In genomic region chr13:114008964-114009589, GRCh38 we compare ENCODE assay signal across 14 cellular contexts. TPM values are rescaled to one million over a fixed set of nuclear protein-coding genes. Genes with fewer than 3 reads are reported as not detected.
"Had no signal": no experiment of that assay in that cellular context is flagged by ENCODE, and none has a peak within 500 bp of the region (broad histone marks: within the 10 kb centered on the region; RNA-seq: fewer than 3 reads in every experiment).

No MANE protein-coding gene starts in this region.

- H3K4me1 Mint-ChIP-seq: activated CD4-positive, alpha-beta T cell treated with anti-CD3 and anti-CD28 coated beads, Interleukin-2, amount 10 ng/mL, durations not matched to agents 7 days and 5 days; memory B cell; stimulated activated memory B cell treated with anti-CD40 and anti-IgM and Interleukin-4, amounts not matched to agents 10 μg/mL and 1 μg/mL and 100 μg/mL, for 72 hours had no signal

- H3K27ac Mint-ChIP-seq: activated CD4-positive, alpha-beta T cell treated with anti-CD3 and anti-CD28 coated beads, Interleukin-2, amount 10 ng/mL, durations not matched to agents 7 days and 5 days; memory B cell; T-helper 1 cell treated with Interleukin-12 subunit alpha and Interleukin-12 subunit beta and Interleukin-4 antibody, amounts not matched to agents 30 μg/mL and 1 μg/mL, for 36 hours had no signal

- H3K4me2 ChIP-seq: smooth muscle cell had no signal

- H3K4me3 Mint-ChIP-seq: activated CD4-positive, alpha-beta T cell treated with anti-CD3 and anti-CD28 coated beads, Interleukin-2, amount 10 ng/mL, durations not matched to agents 7 days and 5 days; immature natural killer cell; memory B cell; stimulated activated memory B cell treated with anti-CD40 and anti-IgM and Interleukin-4, amounts not matched to agents 10 μg/mL and 1 μg/mL and 100 μg/mL, for 72 hours; T-helper 1 cell treated with Interleukin-12 subunit alpha and Interleukin-12 subunit beta and Interleukin-4 antibody, amounts not matched to agents 30 μg/mL and 1 μg/mL, for 36 hours had no signal

- H3K27me3 ChIP-seq: adrenal gland, esophagus muscularis mucosa, tibial nerve, vagina had no signal

- H3K4me3 ChIP-seq: adrenal gland, esophagus muscularis mucosa, smooth muscle cell, tibial nerve, vagina had no signal

- H3K27ac ChIP-seq: adrenal gland, esophagus muscularis mucosa, parathyroid adenoma, tibial nerve, vagina had no signal

- H2AFZ ChIP-seq: parathyroid adenoma had no signal

- H3K9ac ChIP-seq: parathyroid adenoma had no signal

- H3K27me3 Mint-ChIP-seq: activated CD4-positive, alpha-beta T cell treated with anti-CD3 and anti-CD28 coated beads, Interleukin-2, amount 10 ng/mL, durations not matched to agents 7 days and 5 days; memory B cell; stimulated activated memory B cell treated with anti-CD40 and anti-IgM and Interleukin-4, amounts not matched to agents 10 μg/mL and 1 μg/mL and 100 μg/mL, for 72 hours had no signal

- ATAC-seq: stimulated activated memory B cell treated with anti-CD40 and anti-IgM and Interleukin-4, amounts not matched to agents 10 μg/mL and 1 μg/mL and 100 μg/mL, for 72 hours had no signal

- DNase-seq: activated CD4-positive, alpha-beta T cell treated with anti-CD3 and anti-CD28 coated beads, Interleukin-2, amount 10 ng/mL, durations not matched to agents 7 days and 5 days; activated gamma-delta T cell treated with Interleukin-2 at 50 U/mL for 16 hours; activated T-cell treated with anti-CD3 and anti-CD28 coated beads, Interleukin-2, amount 50 U/mL, for 1 hour; adrenal gland; immature natural killer cell; retina had no signal

- H3K4me1 ChIP-seq: adrenal gland, esophagus muscularis mucosa, parathyroid adenoma, tibial nerve, vagina had no signal

- H3K9me3 Mint-ChIP-seq: activated CD4-positive, alpha-beta T cell treated with anti-CD3 and anti-CD28 coated beads, Interleukin-2, amount 10 ng/mL, durations not matched to agents 7 days and 5 days; immature natural killer cell; memory B cell; stimulated activated memory B cell treated with anti-CD40 and anti-IgM and Interleukin-4, amounts not matched to agents 10 μg/mL and 1 μg/mL and 100 μg/mL, for 72 hours; T-helper 1 cell treated with Interleukin-12 subunit alpha and Interleukin-12 subunit beta and Interleukin-4 antibody, amounts not matched to agents 30 μg/mL and 1 μg/mL, for 36 hours had no signal

- H3K9me3 ChIP-seq: adrenal gland, esophagus muscularis mucosa, tibial nerve, vagina had no signal

RNA-seq across cellular contexts. Expression of gene C13orf46, which starts 35.2 kb away (rescaled TPM):
- total RNA-seq: vagina had no signal
